In the genomic region with DNA sequence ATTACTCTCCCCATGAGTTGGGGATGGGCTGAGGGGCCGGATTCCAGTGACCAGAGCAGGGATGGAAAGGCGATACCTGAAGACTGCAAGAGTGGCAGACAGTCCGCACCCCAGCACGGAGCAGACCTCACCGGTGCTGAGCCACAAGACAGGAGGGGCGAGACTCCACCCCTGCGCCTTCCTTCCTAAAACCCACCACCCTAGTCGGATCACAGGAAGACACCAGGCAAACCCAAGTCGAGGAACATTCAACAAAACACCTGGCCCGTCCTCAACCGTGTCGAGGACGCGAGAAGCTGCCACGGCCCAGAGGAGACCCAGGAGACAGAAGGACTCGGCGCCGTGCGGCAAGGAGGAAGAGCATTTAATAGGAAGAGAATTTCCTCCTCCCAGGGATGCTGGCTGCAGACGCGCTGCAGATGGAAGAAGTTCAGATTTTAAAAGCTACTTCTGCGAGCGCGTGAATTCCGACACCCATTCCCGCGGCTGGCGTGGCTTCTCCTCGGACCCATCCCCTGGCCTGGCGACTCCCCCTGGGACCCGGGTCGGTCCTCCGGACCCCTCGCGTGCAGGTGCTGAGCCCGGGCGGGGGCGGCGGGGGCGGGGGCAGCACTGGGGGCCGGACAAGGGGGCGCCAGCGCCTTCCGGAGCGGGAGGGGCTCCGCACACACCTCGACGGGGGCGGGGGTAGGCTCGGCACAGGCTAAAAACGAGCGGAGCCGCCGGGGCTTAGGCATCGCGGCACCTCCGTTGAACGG, we compare ENCODE assay signal across 2 cellular contexts.
A peak's percentile ranks its signal among the peaks of the same experiment; 100 is the strongest.
TF ChIP-seq lines count a peak whose summit lies in the region.

No MANE protein-coding gene starts in this region.

TF ChIP-seq in IMR-90, 13 proteins besides CTCF, POLR2A, EP300 and RAD21:
- TF ChIP-seq, protein P1, sequence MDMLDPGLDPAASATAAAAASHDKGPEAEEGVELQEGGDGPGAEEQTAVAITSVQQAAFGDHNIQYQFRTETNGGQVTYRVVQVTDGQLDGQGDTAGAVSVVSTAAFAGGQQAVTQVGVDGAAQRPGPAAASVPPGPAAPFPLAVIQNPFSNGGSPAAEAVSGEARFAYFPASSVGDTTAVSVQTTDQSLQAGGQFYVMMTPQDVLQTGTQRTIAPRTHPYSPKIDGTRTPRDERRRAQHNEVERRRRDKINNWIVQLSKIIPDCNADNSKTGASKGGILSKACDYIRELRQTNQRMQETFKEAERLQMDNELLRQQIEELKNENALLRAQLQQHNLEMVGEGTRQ (IDR thresholded peaks at IDR 0.05; ENCODE audit: low read depth, low read length), result no peak
- TF ChIP-seq, protein P2, sequence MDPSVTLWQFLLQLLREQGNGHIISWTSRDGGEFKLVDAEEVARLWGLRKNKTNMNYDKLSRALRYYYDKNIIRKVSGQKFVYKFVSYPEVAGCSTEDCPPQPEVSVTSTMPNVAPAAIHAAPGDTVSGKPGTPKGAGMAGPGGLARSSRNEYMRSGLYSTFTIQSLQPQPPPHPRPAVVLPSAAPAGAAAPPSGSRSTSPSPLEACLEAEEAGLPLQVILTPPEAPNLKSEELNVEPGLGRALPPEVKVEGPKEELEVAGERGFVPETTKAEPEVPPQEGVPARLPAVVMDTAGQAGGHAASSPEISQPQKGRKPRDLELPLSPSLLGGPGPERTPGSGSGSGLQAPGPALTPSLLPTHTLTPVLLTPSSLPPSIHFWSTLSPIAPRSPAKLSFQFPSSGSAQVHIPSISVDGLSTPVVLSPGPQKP (IDR thresholded peaks at IDR 0.05; ENCODE audit: borderline replicate concordance, low read depth, low read length), result no peak
- TF ChIP-seq RCOR1 (IDR thresholded peaks at IDR 0.05; ENCODE audit: insufficient replicate concordance, low read length) (no peak), RFX5 (IDR thresholded peaks at IDR 0.05; ENCODE audit: low read depth, low read length) (no peak), CEBPB (IDR thresholded peaks at IDR 0.05; ENCODE audit: low read depth, low read length) (no peak), MXI1 (IDR thresholded peaks at IDR 0.05; ENCODE audit: borderline replicate concordance, low read depth, low read length) (no peak), FOS (IDR thresholded peaks at IDR 0.05; ENCODE audit: low read depth, low read length) (no peak), SMC3 (IDR thresholded peaks at IDR 0.05; ENCODE audit: low read depth, low read length) (no peak), MAFK (IDR thresholded peaks at IDR 0.05; ENCODE audit: low read depth, low read length) (no peak), CHD1 (IDR thresholded peaks at IDR 0.05; ENCODE audit: low read depth, low read length) (no peak), MAZ (IDR thresholded peaks at IDR 0.05; ENCODE audit: borderline replicate concordance, low read depth, low read length) (no peak), NFE2L2 (IDR thresholded peaks at IDR 0.05; ENCODE audit: low read depth, low read length) (no peak), BHLHE40 (IDR thresholded peaks at IDR 0.05; ENCODE audit: low read depth, low read length) (no peak)
TF ChIP-seq in IMR-90: peak in this region for 0.

TF ChIP-seq in endothelial cell of umbilical vein, 7 proteins besides CTCF, POLR2A, EP300 and RAD21:
- TF ChIP-seq EZH2 (IDR thresholded peaks at IDR 0.05; ENCODE audit: borderline replicate concordance, low read depth, low read length, severe bottlenecking) (peak; percentile 55), POLR2AphosphoS5 (IDR thresholded peaks at IDR 0.05; ENCODE audit: insufficient read depth, low read depth, low read length) (no peak)
TF ChIP-seq in endothelial cell of umbilical vein: peak in this region for 1.
